2 cellular contexts compared by ENCODE assay signal in genomic region chr7:28070311-28071055, GRCh38.
TF ChIP-seq lines count a peak whose summit lies in the region.

No MANE protein-coding gene starts in this region.

TF ChIP-seq in A549, 52 proteins besides CTCF, POLR2A, EP300 and RAD21 (continued from another document):
- TF ChIP-seq HOXB13 (CRISPR knock-in tag; IDR thresholded peaks at IDR 0.05; ENCODE audit: low read depth) (no peak), JUN (IDR thresholded peaks at IDR 0.05) (no peak), BHLHE40 (IDR thresholded peaks at IDR 0.05; ENCODE audit: low read depth, low read length) (no peak), MAX (IDR thresholded peaks at IDR 0.05) (no peak), BCL3 (IDR thresholded peaks at IDR 0.05) (no peak), ZNF302 (CRISPR knock-in tag; IDR thresholded peaks at IDR 0.05) (no peak), KDM1A (IDR thresholded peaks at IDR 0.05; ENCODE audit: low read depth) (no peak), ZSCAN20 (CRISPR knock-in tag; IDR thresholded peaks at IDR 0.05) (no peak), HMGXB4 (CRISPR knock-in tag; IDR thresholded peaks at IDR 0.05; ENCODE audit: borderline replicate concordance) (no peak), ESRRA (IDR thresholded peaks at IDR 0.05; ENCODE audit: borderline replicate concordance, low read length) (no peak), E2F6 (IDR thresholded peaks at IDR 0.05; ENCODE audit: borderline replicate concordance, low read depth) (no peak), CBX2 (IDR thresholded peaks at IDR 0.05; ENCODE audit: borderline replicate concordance, low read depth) (no peak), HDAC2 (IDR thresholded peaks at IDR 0.05) (no peak), CHD4 (IDR thresholded peaks at IDR 0.05; ENCODE audit: borderline replicate concordance) (no peak), REST (IDR thresholded peaks at IDR 0.05) (no peak), HOXA7 (CRISPR knock-in tag; IDR thresholded peaks at IDR 0.05) (no peak), CBX8 (IDR thresholded peaks at IDR 0.05) (no peak), HES2 (IDR thresholded peaks at IDR 0.05) (no peak), TFCP2L1 (CRISPR knock-in tag; IDR thresholded peaks at IDR 0.05) (no peak)

TF ChIP-seq in IMR-90, 13 proteins besides CTCF, POLR2A, EP300 and RAD21:
- TF ChIP-seq USF2 (IDR thresholded peaks at IDR 0.05; ENCODE audit: low read depth, low read length) = no peak
